2 cellular contexts compared by ENCODE assay signal in the genomic region with DNA sequence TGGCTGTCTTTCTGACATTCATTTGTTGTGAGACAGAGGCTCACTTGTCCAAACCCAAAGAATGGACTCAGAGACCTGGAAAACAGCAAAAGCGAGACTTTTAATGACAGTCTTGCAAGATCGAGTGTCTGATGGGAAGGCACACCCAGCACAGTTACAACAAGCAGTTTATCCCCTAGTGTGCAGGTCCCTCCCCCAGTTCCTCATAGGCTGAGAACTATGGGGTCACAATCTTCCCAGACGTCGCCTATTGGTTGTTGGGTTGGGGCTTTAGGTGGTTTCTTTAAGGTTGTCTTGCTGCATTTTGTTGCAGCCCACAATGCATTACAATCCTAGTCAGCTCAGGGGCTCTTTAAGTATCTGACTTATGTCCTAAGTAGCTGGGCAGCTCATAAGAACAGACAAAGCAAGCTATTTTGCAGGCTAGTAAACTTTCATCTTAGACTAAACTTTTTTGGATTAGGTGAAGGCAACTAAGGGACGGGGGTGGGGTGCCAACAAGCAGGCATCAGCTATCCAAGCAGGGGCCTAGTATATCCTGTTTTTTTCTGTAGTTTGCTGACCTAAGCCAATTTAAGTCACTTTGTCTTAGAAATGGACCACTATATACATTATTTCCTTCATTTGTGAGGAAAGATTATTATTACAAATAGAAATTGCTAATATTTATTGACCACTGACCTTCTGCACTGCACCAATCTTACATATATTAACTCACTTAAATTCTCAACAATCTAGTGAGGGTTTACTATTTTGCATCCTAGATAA.
TF ChIP-seq lines count a peak whose summit lies in the region.

No MANE protein-coding gene starts in this region.

TF ChIP-seq in GM23338, 12 proteins besides CTCF, POLR2A, EP300 and RAD21 (continued from another document and continues in another):
- TF ChIP-seq, protein P1, sequence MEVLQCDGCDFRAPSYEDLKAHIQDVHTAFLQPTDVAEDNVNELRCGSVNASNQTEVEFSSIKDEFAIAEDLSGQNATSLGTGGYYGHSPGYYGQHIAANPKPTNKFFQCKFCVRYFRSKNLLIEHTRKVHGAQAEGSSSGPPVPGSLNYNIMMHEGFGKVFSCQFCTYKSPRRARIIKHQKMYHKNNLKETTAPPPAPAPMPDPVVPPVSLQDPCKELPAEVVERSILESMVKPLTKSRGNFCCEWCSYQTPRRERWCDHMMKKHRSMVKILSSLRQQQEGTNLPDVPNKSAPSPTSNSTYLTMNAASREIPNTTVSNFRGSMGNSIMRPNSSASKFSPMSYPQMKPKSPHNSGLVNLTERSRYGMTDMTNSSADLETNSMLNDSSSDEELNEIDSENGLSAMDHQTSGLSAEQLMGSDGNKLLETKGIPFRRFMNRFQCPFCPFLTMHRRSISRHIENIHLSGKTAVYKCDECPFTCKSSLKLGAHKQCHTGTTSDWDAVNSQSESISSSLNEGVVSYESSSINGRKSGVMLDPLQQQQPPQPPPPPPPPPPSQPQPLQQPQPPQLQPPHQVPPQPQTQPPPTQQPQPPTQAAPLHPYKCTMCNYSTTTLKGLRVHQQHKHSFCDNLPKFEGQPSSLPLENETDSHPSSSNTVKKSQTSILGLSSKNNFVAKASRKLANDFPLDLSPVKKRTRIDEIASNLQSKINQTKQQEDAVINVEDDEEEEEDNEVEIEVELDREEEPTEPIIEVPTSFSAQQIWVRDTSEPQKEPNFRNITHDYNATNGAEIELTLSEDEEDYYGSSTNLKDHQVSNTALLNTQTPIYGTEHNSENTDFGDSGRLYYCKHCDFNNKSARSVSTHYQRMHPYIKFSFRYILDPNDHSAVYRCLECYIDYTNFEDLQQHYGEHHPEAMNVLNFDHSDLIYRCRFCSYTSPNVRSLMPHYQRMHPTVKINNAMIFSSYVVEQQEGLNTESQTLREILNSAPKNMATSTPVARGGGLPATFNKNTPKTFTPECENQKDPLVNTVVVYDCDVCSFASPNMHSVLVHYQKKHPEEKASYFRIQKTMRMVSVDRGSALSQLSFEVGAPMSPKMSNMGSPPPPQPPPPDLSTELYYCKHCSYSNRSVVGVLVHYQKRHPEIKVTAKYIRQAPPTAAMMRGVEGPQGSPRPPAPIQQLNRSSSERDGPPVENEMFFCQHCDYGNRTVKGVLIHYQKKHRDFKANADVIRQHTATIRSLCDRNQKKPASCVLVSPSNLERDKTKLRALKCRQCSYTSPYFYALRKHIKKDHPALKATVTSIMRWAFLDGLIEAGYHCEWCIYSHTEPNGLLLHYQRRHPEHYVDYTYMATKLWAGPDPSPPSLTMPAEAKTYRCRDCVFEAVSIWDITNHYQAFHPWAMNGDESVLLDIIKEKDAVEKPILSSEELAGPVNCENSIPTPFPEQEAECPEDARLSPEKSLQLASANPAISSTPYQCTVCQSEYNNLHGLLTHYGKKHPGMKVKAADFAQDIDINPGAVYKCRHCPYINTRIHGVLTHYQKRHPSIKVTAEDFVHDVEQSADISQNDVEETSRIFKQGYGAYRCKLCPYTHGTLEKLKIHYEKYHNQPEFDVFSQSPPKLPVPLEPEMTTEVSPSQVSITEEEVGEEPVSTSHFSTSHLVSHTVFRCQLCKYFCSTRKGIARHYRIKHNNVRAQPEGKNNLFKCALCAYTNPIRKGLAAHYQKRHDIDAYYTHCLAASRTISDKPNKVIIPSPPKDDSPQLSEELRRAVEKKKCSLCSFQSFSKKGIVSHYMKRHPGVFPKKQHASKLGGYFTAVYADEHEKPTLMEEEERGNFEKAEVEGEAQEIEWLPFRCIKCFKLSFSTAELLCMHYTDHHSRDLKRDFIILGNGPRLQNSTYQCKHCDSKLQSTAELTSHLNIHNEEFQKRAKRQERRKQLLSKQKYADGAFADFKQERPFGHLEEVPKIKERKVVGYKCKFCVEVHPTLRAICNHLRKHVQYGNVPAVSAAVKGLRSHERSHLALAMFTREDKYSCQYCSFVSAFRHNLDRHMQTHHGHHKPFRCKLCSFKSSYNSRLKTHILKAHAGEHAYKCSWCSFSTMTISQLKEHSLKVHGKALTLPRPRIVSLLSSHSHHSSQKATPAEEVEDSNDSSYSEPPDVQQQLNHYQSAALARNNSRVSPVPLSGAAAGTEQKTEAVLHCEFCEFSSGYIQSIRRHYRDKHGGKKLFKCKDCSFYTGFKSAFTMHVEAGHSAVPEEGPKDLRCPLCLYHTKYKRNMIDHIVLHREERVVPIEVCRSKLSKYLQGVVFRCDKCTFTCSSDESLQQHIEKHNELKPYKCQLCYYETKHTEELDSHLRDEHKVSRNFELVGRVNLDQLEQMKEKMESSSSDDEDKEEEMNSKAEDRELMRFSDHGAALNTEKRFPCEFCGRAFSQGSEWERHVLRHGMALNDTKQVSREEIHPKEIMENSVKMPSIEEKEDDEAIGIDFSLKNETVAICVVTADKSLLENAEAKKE (CRISPR knock-in tag; IDR thresholded peaks at IDR 0.05): no peak
- TF ChIP-seq ZNF114 (CRISPR knock-in tag; IDR thresholded peaks at IDR 0.05): no peak
- TF ChIP-seq, protein P2, sequence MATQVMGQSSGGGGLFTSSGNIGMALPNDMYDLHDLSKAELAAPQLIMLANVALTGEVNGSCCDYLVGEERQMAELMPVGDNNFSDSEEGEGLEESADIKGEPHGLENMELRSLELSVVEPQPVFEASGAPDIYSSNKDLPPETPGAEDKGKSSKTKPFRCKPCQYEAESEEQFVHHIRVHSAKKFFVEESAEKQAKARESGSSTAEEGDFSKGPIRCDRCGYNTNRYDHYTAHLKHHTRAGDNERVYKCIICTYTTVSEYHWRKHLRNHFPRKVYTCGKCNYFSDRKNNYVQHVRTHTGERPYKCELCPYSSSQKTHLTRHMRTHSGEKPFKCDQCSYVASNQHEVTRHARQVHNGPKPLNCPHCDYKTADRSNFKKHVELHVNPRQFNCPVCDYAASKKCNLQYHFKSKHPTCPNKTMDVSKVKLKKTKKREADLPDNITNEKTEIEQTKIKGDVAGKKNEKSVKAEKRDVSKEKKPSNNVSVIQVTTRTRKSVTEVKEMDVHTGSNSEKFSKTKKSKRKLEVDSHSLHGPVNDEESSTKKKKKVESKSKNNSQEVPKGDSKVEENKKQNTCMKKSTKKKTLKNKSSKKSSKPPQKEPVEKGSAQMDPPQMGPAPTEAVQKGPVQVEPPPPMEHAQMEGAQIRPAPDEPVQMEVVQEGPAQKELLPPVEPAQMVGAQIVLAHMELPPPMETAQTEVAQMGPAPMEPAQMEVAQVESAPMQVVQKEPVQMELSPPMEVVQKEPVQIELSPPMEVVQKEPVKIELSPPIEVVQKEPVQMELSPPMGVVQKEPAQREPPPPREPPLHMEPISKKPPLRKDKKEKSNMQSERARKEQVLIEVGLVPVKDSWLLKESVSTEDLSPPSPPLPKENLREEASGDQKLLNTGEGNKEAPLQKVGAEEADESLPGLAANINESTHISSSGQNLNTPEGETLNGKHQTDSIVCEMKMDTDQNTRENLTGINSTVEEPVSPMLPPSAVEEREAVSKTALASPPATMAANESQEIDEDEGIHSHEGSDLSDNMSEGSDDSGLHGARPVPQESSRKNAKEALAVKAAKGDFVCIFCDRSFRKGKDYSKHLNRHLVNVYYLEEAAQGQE (IDR thresholded peaks at IDR 0.05; ENCODE audit: unreplicated experiment): no peak
- TF ChIP-seq, protein P3, sequence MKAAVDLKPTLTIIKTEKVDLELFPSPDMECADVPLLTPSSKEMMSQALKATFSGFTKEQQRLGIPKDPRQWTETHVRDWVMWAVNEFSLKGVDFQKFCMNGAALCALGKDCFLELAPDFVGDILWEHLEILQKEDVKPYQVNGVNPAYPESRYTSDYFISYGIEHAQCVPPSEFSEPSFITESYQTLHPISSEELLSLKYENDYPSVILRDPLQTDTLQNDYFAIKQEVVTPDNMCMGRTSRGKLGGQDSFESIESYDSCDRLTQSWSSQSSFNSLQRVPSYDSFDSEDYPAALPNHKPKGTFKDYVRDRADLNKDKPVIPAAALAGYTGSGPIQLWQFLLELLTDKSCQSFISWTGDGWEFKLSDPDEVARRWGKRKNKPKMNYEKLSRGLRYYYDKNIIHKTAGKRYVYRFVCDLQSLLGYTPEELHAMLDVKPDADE (IDR thresholded peaks at IDR 0.05): no peak
- no peak for TF ChIP-seq ZNF331 (CRISPR knock-in tag; IDR thresholded peaks at IDR 0.05; ENCODE audit: low read depth)
- no peak for TF ChIP-seq CREB1 (CRISPR knock-in tag; IDR thresholded peaks at IDR 0.05; ENCODE audit: low read depth)
- no peak for TF ChIP-seq NANOG (IDR thresholded peaks at IDR 0.05; ENCODE audit: borderline replicate concordance)
- TF ChIP-seq JUNB (IDR thresholded peaks at IDR 0.05; ENCODE audit: unreplicated experiment): no peak

TF ChIP-seq in WTC11, 78 proteins besides CTCF, POLR2A, EP300 and RAD21 (continued from another document):
- TF ChIP-seq, protein P4, sequence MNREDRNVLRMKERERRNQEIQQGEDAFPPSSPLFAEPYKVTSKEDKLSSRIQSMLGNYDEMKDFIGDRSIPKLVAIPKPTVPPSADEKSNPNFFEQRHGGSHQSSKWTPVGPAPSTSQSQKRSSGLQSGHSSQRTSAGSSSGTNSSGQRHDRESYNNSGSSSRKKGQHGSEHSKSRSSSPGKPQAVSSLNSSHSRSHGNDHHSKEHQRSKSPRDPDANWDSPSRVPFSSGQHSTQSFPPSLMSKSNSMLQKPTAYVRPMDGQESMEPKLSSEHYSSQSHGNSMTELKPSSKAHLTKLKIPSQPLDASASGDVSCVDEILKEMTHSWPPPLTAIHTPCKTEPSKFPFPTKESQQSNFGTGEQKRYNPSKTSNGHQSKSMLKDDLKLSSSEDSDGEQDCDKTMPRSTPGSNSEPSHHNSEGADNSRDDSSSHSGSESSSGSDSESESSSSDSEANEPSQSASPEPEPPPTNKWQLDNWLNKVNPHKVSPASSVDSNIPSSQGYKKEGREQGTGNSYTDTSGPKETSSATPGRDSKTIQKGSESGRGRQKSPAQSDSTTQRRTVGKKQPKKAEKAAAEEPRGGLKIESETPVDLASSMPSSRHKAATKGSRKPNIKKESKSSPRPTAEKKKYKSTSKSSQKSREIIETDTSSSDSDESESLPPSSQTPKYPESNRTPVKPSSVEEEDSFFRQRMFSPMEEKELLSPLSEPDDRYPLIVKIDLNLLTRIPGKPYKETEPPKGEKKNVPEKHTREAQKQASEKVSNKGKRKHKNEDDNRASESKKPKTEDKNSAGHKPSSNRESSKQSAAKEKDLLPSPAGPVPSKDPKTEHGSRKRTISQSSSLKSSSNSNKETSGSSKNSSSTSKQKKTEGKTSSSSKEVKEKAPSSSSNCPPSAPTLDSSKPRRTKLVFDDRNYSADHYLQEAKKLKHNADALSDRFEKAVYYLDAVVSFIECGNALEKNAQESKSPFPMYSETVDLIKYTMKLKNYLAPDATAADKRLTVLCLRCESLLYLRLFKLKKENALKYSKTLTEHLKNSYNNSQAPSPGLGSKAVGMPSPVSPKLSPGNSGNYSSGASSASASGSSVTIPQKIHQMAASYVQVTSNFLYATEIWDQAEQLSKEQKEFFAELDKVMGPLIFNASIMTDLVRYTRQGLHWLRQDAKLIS (CRISPR knock-in tag; IDR thresholded peaks at IDR 0.05; ENCODE audit: borderline replicate concordance): no peak
- peak; percentile 32; the same call in 1 of the 2 replicates for TF ChIP-seq NFYB (CRISPR knock-in tag; conservative IDR thresholded peaks at IDR 0.05; ENCODE audit: low read depth)
- TF ChIP-seq ZBTB21 (CRISPR knock-in tag; IDR thresholded peaks at IDR 0.05; ENCODE audit: borderline replicate concordance): no peak
- TF ChIP-seq ELF4 (CRISPR knock-in tag; IDR thresholded peaks at IDR 0.05; ENCODE audit: low read depth): no peak
